8 cellular contexts compared by ENCODE assay signal in the genomic region with DNA sequence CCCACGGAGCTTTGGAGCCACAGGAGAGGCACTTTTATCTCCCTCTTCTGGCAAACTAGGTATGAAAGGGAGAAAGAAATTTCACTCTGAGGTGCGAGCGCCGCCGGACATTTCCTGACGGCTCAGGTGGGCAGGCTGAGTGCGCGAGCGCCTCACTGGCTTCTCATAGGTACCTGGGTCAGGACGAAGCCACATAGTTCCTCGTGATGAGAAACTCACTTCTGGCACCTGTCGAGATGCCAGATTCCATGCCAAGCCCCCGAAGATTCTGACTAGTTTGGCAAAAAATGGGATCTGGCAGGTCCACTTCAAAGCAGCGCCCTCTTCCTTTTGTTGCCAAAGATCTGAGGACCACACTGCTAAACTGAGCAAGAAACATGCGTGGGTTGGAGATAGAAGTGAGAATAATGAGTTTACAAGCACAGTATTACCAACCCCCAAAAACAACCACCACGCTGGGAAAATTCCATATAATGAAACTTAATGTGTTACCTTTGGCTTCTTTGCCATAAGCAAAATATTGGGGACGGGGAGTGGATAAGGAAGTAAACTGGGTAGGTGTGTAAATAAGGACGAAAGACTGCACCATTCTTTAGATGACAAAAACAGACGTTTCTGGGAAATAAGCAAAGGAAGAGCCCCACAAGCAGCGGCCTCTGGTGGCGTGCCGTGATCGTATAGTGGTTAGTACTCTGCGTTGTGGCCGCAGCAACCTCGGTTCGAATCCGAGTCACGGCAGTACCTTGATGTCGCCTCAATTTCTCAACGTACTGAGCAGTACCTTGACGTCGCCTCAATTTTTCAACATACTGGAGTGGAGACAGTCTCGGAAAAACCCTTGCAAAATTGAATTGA.
DNase-seq lines count a peak whose midpoint lies in the region; ATAC-seq, FAIRE-seq and TF ChIP-seq lines count a peak whose summit lies in the region.

No MANE protein-coding gene starts in this region.

- TF ChIP-seq POLR2A in HepG2 (IDR thresholded peaks at IDR 0.05; ENCODE audit: insufficient read depth in 1 of 2, low read depth in 2 of 2, low read length in 2 of 2): no peak

- H3K4me2 ChIP-seq in HepG2 (ENCODE audit: low read depth, low read length): peak overlapping the region; percentile 89

- peak overlapping the region; percentile 27 to 61 (median 50) for H3K4me3 ChIP-seq in HepG2 (replicated peaks in 1 of 3; ENCODE audit: insufficient read depth in 1 of 3, low read depth in 2 of 3, low read length in 3 of 3)

- no peak for TF ChIP-seq RAD21 in HepG2 (CRISPR knock-in tag; IDR thresholded peaks at IDR 0.05)

- no peaks in the 10 kb centered on the region for H4K20me1 ChIP-seq in HepG2 (ENCODE audit: insufficient read depth, low read length)

- CTCF ChIA-PET in HepG2 (lab: Yijun Ruan, JAX; ENCODE audit: low intra/inter-chr PET ratio, low total read pairs): interaction anchor here (2.1 kb wide), 1 partner anchor 31 kb away, joined by 21 read pairs; no protein-coding TSS in a partner anchor

- TF ChIP-seq CTCF in HepG2 (CRISPR knock-in tag; IDR thresholded peaks at IDR 0.05): peak; percentile 82

- H3K36me3 ChIP-seq in HepG2 (replicated peaks in 1 of 2; ENCODE audit: control insufficient read depth in 1 of 2, insufficient read depth in 2 of 2, low read length in 2 of 2): no peaks in the 10 kb centered on the region

- H3K9me3 ChIP-seq in HepG2 (ENCODE audit: low read length): no peaks in the 10 kb centered on the region

- intact Hi-C loops in HepG2 (cut with micrococcal nuclease; ENCODE audit: unreplicated experiment): loop anchor here (1.0 kb wide), 1 partner anchor 30 kb away; no protein-coding TSS in a partner anchor

- no peak overlapping the region; the same call in 1 of the 2 replicates for H3K9ac ChIP-seq in HepG2 (ENCODE audit: insufficient read depth, low read depth, low read length)

- peak; percentile 82 for DNase-seq in DMS53 (lab: John Stamatoyannopoulos, UW)
- DNase-seq in H4 (ENCODE audit: low spot score): peak; percentile 73
- DNase-seq in NCI-H2081 treated with DMSO at 0.1 percent for 48 hours (lab: John Stamatoyannopoulos, UW): peak; percentile 51
- DNase-seq in activated CD4-positive, CD25-positive, alpha-beta regulatory T cell treated with anti-CD3 and anti-CD28 coated beads, Interleukin-2, amount 50 U/mL, for 72 hours: peak; percentile 80
- DNase-seq in cerebellar cortex (ENCODE audit: low spot score): peak; percentile 80
- peak; percentile 47 for DNase-seq in HepG2 (ENCODE audit: low spot score)
- DNase-seq in stimulated activated CD4-positive, alpha-beta T cell treated with anti-CD3 and anti-CD28 coated beads, Interleukin-4, amount 100 ng/mL, for 4 hours: peak; percentile 73 to 81

- peak overlapping the region; percentile 44 for H2AFZ ChIP-seq in HepG2 (ENCODE audit: low read length)

- H3K27ac ChIP-seq in HepG2 (ENCODE audit: extremely low read length, insufficient read depth, low read length): no peak overlapping the region

- no peaks in the 10 kb centered on the region for H3K79me2 ChIP-seq in HepG2 (ENCODE audit: insufficient read depth, low read length)

- no TSS peak for BruUV-seq in HepG2 (replicated peaks; lab: Mats Ljungman, UMichigan)

- H3K4me1 ChIP-seq in HepG2 (ENCODE audit: insufficient read depth, low read length): peaks cover 22% of the 10 kb centered on the region

- WGBS in HepG2 (ENCODE audit: low lambda C conversion rate): 15% methylated on average over 34 of the region's 34 CpGs

- TF ChIP-seq EP300 in HepG2 (IDR thresholded peaks at IDR 0.05; ENCODE audit: low read depth in 2 of 2, low read length in 2 of 2): no peak
- TF ChIP-seq EP300 in HepG2 (CRISPR knock-in tag; IDR thresholded peaks at IDR 0.05; ENCODE audit: borderline replicate concordance): no peak

- POLR2A ChIA-PET in HepG2 (lab: Yijun Ruan, JAX): no interaction called here

- in situ Hi-C loops in HepG2 (cut with HindIII; ENCODE audit: extremely low pct_ligation_motif_present, low pct_unique_long_range_greater_than_20kb): no loop called here

- no peaks in the 10 kb centered on the region; a peak in 1 of 5 replicates for H3K27me3 ChIP-seq in HepG2 (ENCODE audit: control insufficient read depth in 1 of 2, insufficient read depth in 2 of 2, low read length in 2 of 2)

- peak; percentile 52 for FAIRE-seq in HepG2 (lab: Jason Lieb, UNC)

- ATAC-seq in HepG2 (peak; percentile 79), GM19467 (IDR thresholded peaks at IDR 0.05; ENCODE audit: unreplicated experiment) (no peak)

TF ChIP-seq in HepG2, 621 proteins besides CTCF, POLR2A, EP300 and RAD21 (continues in another document):
- TF ChIP-seq MTA1 (CRISPR knock-in tag; IDR thresholded peaks at IDR 0.05; ENCODE audit: borderline replicate concordance): no peak
- TF ChIP-seq LCORL (IDR thresholded peaks at IDR 0.05): no peak
- peak; percentile 16; the same call in 1 of the 2 replicates for TF ChIP-seq LCORL (CRISPR knock-in tag; IDR thresholded peaks at IDR 0.05)
- TF ChIP-seq, protein P1, sequence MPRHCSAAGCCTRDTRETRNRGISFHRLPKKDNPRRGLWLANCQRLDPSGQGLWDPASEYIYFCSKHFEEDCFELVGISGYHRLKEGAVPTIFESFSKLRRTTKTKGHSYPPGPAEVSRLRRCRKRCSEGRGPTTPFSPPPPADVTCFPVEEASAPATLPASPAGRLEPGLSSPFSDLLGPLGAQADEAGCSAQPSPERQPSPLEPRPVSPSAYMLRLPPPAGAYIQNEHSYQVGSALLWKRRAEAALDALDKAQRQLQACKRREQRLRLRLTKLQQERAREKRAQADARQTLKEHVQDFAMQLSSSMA (CRISPR knock-in tag; IDR thresholded peaks at IDR 0.05): no peak
- peak; percentile 26; the same call in 1 of the 2 replicates for TF ChIP-seq HDAC1 (CRISPR knock-in tag; IDR thresholded peaks at IDR 0.05)
- TF ChIP-seq ZNF136 (CRISPR knock-in tag; IDR thresholded peaks at IDR 0.05; ENCODE audit: low read depth): no peak
- no peak for TF ChIP-seq SOX6 (IDR thresholded peaks at IDR 0.05)
- 0 out of 2 replicates have a peak, but pooled peaks have one; percentile 7 for TF ChIP-seq SOX6 (CRISPR knock-in tag; IDR thresholded peaks at IDR 0.05)
- TF ChIP-seq, protein P2, sequence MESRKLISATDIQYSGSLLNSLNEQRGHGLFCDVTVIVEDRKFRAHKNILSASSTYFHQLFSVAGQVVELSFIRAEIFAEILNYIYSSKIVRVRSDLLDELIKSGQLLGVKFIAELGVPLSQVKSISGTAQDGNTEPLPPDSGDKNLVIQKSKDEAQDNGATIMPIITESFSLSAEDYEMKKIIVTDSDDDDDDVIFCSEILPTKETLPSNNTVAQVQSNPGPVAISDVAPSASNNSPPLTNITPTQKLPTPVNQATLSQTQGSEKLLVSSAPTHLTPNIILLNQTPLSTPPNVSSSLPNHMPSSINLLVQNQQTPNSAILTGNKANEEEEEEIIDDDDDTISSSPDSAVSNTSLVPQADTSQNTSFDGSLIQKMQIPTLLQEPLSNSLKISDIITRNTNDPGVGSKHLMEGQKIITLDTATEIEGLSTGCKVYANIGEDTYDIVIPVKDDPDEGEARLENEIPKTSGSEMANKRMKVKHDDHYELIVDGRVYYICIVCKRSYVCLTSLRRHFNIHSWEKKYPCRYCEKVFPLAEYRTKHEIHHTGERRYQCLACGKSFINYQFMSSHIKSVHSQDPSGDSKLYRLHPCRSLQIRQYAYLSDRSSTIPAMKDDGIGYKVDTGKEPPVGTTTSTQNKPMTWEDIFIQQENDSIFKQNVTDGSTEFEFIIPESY (CRISPR knock-in tag; IDR thresholded peaks at IDR 0.05): 0 out of 2 replicates have a peak, but pooled peaks have one; percentile 45
- TF ChIP-seq ZNF598 (CRISPR knock-in tag; IDR thresholded peaks at IDR 0.05; ENCODE audit: borderline replicate concordance): peak; percentile 38; the same call in 1 of the 2 replicates
- TF ChIP-seq, protein P3, sequence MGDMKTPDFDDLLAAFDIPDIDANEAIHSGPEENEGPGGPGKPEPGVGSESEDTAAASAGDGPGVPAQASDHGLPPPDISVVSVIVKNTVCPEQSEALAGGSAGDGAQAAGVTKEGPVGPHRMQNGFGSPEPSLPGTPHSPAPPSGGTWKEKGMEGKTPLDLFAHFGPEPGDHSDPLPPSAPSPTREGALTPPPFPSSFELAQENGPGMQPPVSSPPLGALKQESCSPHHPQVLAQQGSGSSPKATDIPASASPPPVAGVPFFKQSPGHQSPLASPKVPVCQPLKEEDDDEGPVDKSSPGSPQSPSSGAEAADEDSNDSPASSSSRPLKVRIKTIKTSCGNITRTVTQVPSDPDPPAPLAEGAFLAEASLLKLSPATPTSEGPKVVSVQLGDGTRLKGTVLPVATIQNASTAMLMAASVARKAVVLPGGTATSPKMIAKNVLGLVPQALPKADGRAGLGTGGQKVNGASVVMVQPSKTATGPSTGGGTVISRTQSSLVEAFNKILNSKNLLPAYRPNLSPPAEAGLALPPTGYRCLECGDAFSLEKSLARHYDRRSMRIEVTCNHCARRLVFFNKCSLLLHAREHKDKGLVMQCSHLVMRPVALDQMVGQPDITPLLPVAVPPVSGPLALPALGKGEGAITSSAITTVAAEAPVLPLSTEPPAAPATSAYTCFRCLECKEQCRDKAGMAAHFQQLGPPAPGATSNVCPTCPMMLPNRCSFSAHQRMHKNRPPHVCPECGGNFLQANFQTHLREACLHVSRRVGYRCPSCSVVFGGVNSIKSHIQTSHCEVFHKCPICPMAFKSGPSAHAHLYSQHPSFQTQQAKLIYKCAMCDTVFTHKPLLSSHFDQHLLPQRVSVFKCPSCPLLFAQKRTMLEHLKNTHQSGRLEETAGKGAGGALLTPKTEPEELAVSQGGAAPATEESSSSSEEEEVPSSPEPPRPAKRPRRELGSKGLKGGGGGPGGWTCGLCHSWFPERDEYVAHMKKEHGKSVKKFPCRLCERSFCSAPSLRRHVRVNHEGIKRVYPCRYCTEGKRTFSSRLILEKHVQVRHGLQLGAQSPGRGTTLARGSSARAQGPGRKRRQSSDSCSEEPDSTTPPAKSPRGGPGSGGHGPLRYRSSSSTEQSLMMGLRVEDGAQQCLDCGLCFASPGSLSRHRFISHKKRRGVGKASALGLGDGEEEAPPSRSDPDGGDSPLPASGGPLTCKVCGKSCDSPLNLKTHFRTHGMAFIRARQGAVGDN (CRISPR knock-in tag; IDR thresholded peaks at IDR 0.05): peak; percentile 44
- TF ChIP-seq MEF2D (CRISPR knock-in tag; IDR thresholded peaks at IDR 0.05): peak; percentile 20; the same call in 1 of the 2 replicates
- TF ChIP-seq ZMYM2 (CRISPR knock-in tag; IDR thresholded peaks at IDR 0.05): peak; percentile 78; the same call in 1 of the 2 replicates
- peak; percentile 21; the same call in 1 of the 2 replicates for TF ChIP-seq TBX2 (CRISPR knock-in tag; IDR thresholded peaks at IDR 0.05; ENCODE audit: borderline replicate concordance)
- no peak for TF ChIP-seq ZNF430 (CRISPR knock-in tag; IDR thresholded peaks at IDR 0.05)
